ENCODE assay signal across 9 cellular contexts in genomic region chr6:162907876-162908481, GRCh38.
DNase-seq lines count a peak whose midpoint lies in the region; ATAC-seq and TF ChIP-seq lines count a peak whose summit lies in the region.
"Had no signal": no experiment of that assay in that cellular context is flagged by ENCODE, and none has a peak within 500 bp of the region (broad histone marks: within the 10 kb centered on the region; RNA-seq: fewer than 3 reads in every experiment).

No MANE protein-coding gene starts in this region.

- no TSS peak for BruUV-seq in MCF 10A (replicated peaks; lab: Mats Ljungman, UMichigan)

- H3K27ac ChIP-seq in breast epithelium (no peak overlapping the region), transverse colon (no peak overlapping the region)

- H3K27me3 ChIP-seq in breast epithelium (no peaks in the 10 kb centered on the region), transverse colon (no peaks in the 10 kb centered on the region)

- H3K4me3 Mint-ChIP-seq in MCF 10A (ENCODE audit: unreplicated experiment) (no peak overlapping the region), T-cell (no peak overlapping the region)

- H3K27me3 Mint-ChIP-seq in MCF 10A (ENCODE audit: insufficient read depth, unreplicated experiment) (no peaks in the 10 kb centered on the region), T-cell (no peaks in the 10 kb centered on the region)

- H3K4me1 Mint-ChIP-seq in MCF 10A (ENCODE audit: insufficient read depth, unreplicated experiment), result no peaks in the 10 kb centered on the region
- no peaks in the 10 kb centered on the region for H3K4me1 Mint-ChIP-seq in T-cell

- H3K36me3 Mint-ChIP-seq in MCF 10A (ENCODE audit: insufficient read depth, unreplicated experiment), result no peaks in the 10 kb centered on the region
- H3K36me3 Mint-ChIP-seq in T-cell, result no peaks in the 10 kb centered on the region

- H3K27ac Mint-ChIP-seq in MCF 10A (ENCODE audit: low read depth, unreplicated experiment), result no peak overlapping the region
- H3K27ac Mint-ChIP-seq in T-cell, result no peak overlapping the region

- DNase-seq in MCF 10A (ENCODE audit: unreplicated experiment) (peak; percentile 42), breast epithelium (ENCODE audit: low spot score in 2 of 2) (no peak), NCI-H748 (lab: John Stamatoyannopoulos, UW; ENCODE audit: unreplicated experiment) (peak; percentile 49), epithelial cell of esophagus (ENCODE audit: low read depth) (peak; percentile 57), transverse colon (no peak), HPDE6-E6E7 (ENCODE audit: extremely low spot score) (no peak), T-cell (no peak)
- no peak for DNase-seq in activated T-cell treated with anti-CD3 and anti-CD28 coated beads, Interleukin-2, amount 50 U/mL, for 48 hours
- DNase-seq: COR-L47 had no signal

- H3K36me3 ChIP-seq in breast epithelium (no peaks in the 10 kb centered on the region), transverse colon (no peaks in the 10 kb centered on the region)

- intact Hi-C loops in MCF 10A (cut with micrococcal nuclease), result loop anchor here (1.0 kb wide), 1 partner anchor 508 kb away; no protein-coding TSS in a partner anchor
- intact Hi-C loops in breast epithelium (cut with DNase I; ENCODE audit: low total_unique reads), result no loop called here
- intact Hi-C loops in transverse colon (cut with DNase I; ENCODE audit: low total_unique reads), result no loop called here

- TF ChIP-seq CTCF in MCF 10A (IDR thresholded peaks at IDR 0.05; ENCODE audit: unreplicated experiment) (peak; percentile 33), breast epithelium (IDR thresholded peaks at IDR 0.05) (no peak), epithelial cell of esophagus (IDR thresholded peaks at IDR 0.05; ENCODE audit: insufficient read depth, low read depth, low read length, missing control alignments) (peak; percentile 13), transverse colon (IDR thresholded peaks at IDR 0.05) (peak; percentile 17 to 44 (median 36))

- H3K9me3 ChIP-seq in breast epithelium, result peaks cover 0 to 8% of the 10 kb centered on the region in 2 donors
- H3K9me3 ChIP-seq in transverse colon, result no peaks in the 10 kb centered on the region

- WGBS in transverse colon (ENCODE audit: low coverage in 1 of 2), 2 donors, result 63 to 81% methylated on average over 2 of the region's 2 CpGs

- in situ Hi-C loops in transverse colon (cut with MboI; ENCODE audit: low pct_ligation_motif_present in 1 of 4, low pct_unique_long_range_greater_than_20kb in 1 of 4, low sequenced_read_pairs in 3 of 4), result no loop called here

- POLR2A ChIA-PET in MCF 10A (lab: Yijun Ruan, JAX) (no interaction called here), T-cell (lab: Charles Lee) (no interaction called here)

- no peak for TF ChIP-seq EP300 in transverse colon (IDR thresholded peaks at IDR 0.05; ENCODE audit: low read depth)

- H3K4me3 ChIP-seq in breast epithelium (no peak overlapping the region), epithelial cell of esophagus (ENCODE audit: low read length) (no peak overlapping the region), transverse colon (no peak overlapping the region)

- TF ChIP-seq POLR2A in breast epithelium (IDR thresholded peaks at IDR 0.05), result no peak
- no peak for TF ChIP-seq POLR2A in transverse colon (IDR thresholded peaks at IDR 0.05)

- H3K9me3 Mint-ChIP-seq in MCF 10A (ENCODE audit: unreplicated experiment) (no peaks in the 10 kb centered on the region), T-cell (peaks cover 0 to 3% (median 0%) of the 10 kb centered on the region in 3 donors)

- no peaks in the 10 kb centered on the region for H3K4me1 ChIP-seq in breast epithelium
- H3K4me1 ChIP-seq in transverse colon, result no peaks in the 10 kb centered on the region

- ATAC-seq in T-cell (replicated peaks in 1 of 4), result no peak

- CTCF ChIA-PET in MCF 10A (lab: Yijun Ruan, JAX), result interaction anchor here (0.6 to 1.5 kb wide), 11 partner anchors 9 to 1078 kb away, joined by 3 to 7 read pairs (median 3); no protein-coding TSS in a partner anchor
- CTCF ChIA-PET in T-cell (lab: Charles Lee), result interaction anchor here in 1 of 2 donors (0.6 to 1.0 kb wide), 2 partner anchors 1048 to 1198 kb away, joined by 3 read pairs; no protein-coding TSS in a partner anchor

Comparison
In these comparisons a context has a peak if more than half of its experiments do, and no peak if none do; other contexts are left out.
1. DNase-seq: peak in MCF 10A (single experiment), NCI-H748 (single experiment) and epithelial cell of esophagus (single experiment); none in breast epithelium (0 of 2), transverse colon (single experiment), HPDE6-E6E7 (single experiment), activated T-cell treated with anti-CD3 and anti-CD28 coated beads, Interleukin-2, amount 50 U/mL, for 48 hours (0 of 2) and T-cell (0 of 34).
2. CTCF ChIP-seq: peak in MCF 10A (single experiment), epithelial cell of esophagus (single experiment) and transverse colon (5 of 5); none in breast epithelium (0 of 3).